ENCODE assay signal across 1 cellular context in the genomic region with DNA sequence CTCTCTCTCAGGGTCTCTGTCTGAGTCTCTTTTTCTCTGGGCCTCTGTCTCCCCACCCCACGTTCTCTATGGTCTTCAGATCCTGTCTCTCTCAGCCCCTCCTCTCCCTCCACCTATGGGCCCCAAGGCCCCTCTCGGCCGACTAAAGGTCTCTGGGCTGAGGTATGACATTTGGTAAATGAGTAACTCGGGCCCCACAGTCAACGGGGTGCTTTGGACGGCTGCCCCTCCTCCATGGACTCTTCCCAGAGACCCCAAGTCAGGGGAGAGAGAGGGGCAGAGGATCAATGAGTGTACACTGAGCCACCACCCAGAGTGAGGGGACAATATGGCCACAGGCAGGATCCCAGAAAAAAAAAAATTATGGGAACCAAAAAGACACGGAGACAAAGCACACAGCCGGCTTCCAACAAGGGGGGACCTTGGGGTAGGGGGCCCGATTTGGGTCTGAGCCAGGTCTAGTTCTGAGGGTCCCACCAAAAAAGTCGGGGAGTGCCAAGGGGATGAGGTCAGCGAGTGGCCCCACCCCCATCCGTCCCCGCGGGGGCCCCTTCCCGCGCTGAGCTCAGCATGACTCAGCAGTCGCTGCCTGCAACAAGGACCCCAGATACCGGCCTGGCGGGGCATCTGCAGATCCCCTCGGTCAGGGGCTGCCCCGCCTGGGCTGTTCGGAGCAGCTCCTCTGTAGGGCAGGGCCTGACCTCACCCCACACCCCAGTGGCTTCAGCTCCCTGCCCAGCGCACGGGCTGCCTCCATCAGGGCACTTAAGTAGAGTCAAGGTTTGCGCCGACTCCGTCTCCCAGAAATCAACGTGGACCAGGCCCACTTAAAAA.
TF ChIP-seq lines count a peak whose summit lies in the region.

No MANE protein-coding gene starts in this region.

TF ChIP-seq in HepG2, 621 proteins besides CTCF, POLR2A, EP300 and RAD21 (continued from another document and continues in another):
- peak; percentile 98 for TF ChIP-seq NFE2L1 (CRISPR knock-in tag; IDR thresholded peaks at IDR 0.05; ENCODE audit: borderline replicate concordance)
- TF ChIP-seq ZNF12 (CRISPR knock-in tag; IDR thresholded peaks at IDR 0.05) = no peak
- no peak; the same call in none of the 2 replicates for TF ChIP-seq ZNF670 (CRISPR knock-in tag; IDR thresholded peaks at IDR 0.05; ENCODE audit: borderline replicate concordance)
- TF ChIP-seq ZNF263 (CRISPR knock-in tag; IDR thresholded peaks at IDR 0.05) = peak; percentile 30; the same call in 1 of the 2 replicates
- TF ChIP-seq TGIF2 (CRISPR knock-in tag; IDR thresholded peaks at IDR 0.05) = peak; percentile 43
- TF ChIP-seq ZNF282 (IDR thresholded peaks at IDR 0.05; ENCODE audit: partially characterized antibody) = no peak
- TF ChIP-seq HBP1 (CRISPR knock-in tag; IDR thresholded peaks at IDR 0.05; ENCODE audit: low read depth) = peak; percentile 39; the same call in 1 of the 2 replicates
- TF ChIP-seq MEIS1 (CRISPR knock-in tag; IDR thresholded peaks at IDR 0.05; ENCODE audit: borderline replicate concordance) = no peak
- 0 out of 2 replicates have a peak, but pooled peaks have one; percentile 50 for TF ChIP-seq NR1H2 (CRISPR knock-in tag; IDR thresholded peaks at IDR 0.05; ENCODE audit: borderline replicate concordance, low read depth)
- TF ChIP-seq ZBTB2 (CRISPR knock-in tag; IDR thresholded peaks at IDR 0.05; ENCODE audit: low read depth) = no peak; the same call in 1 of the 2 replicates
- no peak; the same call in 1 of the 2 replicates for TF ChIP-seq FOXJ3 (CRISPR knock-in tag; IDR thresholded peaks at IDR 0.05; ENCODE audit: borderline replicate concordance)
- TF ChIP-seq FOXK2 (IDR thresholded peaks at IDR 0.05) = peak; percentile 41; the same call in 1 of the 2 replicates
- no peak for TF ChIP-seq RFX3 (CRISPR knock-in tag; IDR thresholded peaks at IDR 0.05)
- TF ChIP-seq KLF9 (CRISPR knock-in tag; IDR thresholded peaks at IDR 0.05; ENCODE audit: low read depth) = no peak; the same call in 1 of the 2 replicates
- TF ChIP-seq ZNF207 (IDR thresholded peaks at IDR 0.05; ENCODE audit: borderline replicate concordance) = no peak
- TF ChIP-seq, protein P1, sequence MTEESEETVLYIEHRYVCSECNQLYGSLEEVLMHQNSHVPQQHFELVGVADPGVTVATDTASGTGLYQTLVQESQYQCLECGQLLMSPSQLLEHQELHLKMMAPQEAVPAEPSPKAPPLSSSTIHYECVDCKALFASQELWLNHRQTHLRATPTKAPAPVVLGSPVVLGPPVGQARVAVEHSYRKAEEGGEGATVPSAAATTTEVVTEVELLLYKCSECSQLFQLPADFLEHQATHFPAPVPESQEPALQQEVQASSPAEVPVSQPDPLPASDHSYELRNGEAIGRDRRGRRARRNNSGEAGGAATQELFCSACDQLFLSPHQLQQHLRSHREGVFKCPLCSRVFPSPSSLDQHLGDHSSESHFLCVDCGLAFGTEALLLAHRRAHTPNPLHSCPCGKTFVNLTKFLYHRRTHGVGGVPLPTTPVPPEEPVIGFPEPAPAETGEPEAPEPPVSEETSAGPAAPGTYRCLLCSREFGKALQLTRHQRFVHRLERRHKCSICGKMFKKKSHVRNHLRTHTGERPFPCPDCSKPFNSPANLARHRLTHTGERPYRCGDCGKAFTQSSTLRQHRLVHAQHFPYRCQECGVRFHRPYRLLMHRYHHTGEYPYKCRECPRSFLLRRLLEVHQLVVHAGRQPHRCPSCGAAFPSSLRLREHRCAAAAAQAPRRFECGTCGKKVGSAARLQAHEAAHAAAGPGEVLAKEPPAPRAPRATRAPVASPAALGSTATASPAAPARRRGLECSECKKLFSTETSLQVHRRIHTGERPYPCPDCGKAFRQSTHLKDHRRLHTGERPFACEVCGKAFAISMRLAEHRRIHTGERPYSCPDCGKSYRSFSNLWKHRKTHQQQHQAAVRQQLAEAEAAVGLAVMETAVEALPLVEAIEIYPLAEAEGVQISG (CRISPR knock-in tag; IDR thresholded peaks at IDR 0.05) = peak; percentile 72
- peak in 1 of 2 experiments; percentile 15; a peak in 2 of 4 replicates for TF ChIP-seq REST (IDR thresholded peaks at IDR 0.05; ENCODE audit: borderline replicate concordance in 1 of 2, low read depth in 1 of 2, low read length in 2 of 2)
- TF ChIP-seq MTA1 (CRISPR knock-in tag; IDR thresholded peaks at IDR 0.05; ENCODE audit: borderline replicate concordance) = peak; percentile 88; the same call in 1 of the 2 replicates
- peak; percentile 70 for TF ChIP-seq ZFY (CRISPR knock-in tag; IDR thresholded peaks at IDR 0.05)
- no peak for TF ChIP-seq ATF6 (CRISPR knock-in tag; conservative IDR thresholded peaks at IDR 0.05)
- TF ChIP-seq, protein P2, sequence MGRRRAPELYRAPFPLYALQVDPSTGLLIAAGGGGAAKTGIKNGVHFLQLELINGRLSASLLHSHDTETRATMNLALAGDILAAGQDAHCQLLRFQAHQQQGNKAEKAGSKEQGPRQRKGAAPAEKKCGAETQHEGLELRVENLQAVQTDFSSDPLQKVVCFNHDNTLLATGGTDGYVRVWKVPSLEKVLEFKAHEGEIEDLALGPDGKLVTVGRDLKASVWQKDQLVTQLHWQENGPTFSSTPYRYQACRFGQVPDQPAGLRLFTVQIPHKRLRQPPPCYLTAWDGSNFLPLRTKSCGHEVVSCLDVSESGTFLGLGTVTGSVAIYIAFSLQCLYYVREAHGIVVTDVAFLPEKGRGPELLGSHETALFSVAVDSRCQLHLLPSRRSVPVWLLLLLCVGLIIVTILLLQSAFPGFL (CRISPR knock-in tag; IDR thresholded peaks at IDR 0.05) = no peak
- TF ChIP-seq ZNF318 (CRISPR knock-in tag; IDR thresholded peaks at IDR 0.05) = no peak; the same call in 1 of the 2 replicates
- no peak for TF ChIP-seq ZNF292 (CRISPR knock-in tag; IDR thresholded peaks at IDR 0.05; ENCODE audit: borderline replicate concordance, low read depth)
- no peak for TF ChIP-seq ZNF17 (CRISPR knock-in tag; IDR thresholded peaks at IDR 0.05)
- TF ChIP-seq, protein P3, sequence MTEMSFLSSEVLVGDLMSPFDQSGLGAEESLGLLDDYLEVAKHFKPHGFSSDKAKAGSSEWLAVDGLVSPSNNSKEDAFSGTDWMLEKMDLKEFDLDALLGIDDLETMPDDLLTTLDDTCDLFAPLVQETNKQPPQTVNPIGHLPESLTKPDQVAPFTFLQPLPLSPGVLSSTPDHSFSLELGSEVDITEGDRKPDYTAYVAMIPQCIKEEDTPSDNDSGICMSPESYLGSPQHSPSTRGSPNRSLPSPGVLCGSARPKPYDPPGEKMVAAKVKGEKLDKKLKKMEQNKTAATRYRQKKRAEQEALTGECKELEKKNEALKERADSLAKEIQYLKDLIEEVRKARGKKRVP (CRISPR knock-in tag; IDR thresholded peaks at IDR 0.05) = no peak
- TF ChIP-seq FOXA1 (IDR thresholded peaks at IDR 0.05) = no peak
- TF ChIP-seq FOXA1 (CRISPR knock-in tag; IDR thresholded peaks at IDR 0.05) = no peak; the same call in 1 of the 2 replicates
- TF ChIP-seq JUN (CRISPR knock-in tag; IDR thresholded peaks at IDR 0.05) = peak; percentile 95; the same call in 1 of the 2 replicates
